Comparison of ENCODE assay signal across 20 cellular contexts in genomic region chr12:101204598-101205304, GRCh38. TPM values are rescaled to one million over a fixed set of nuclear protein-coding genes. Genes with fewer than 3 reads are reported as not detected.
"Had no signal": no experiment of that assay in that cellular context is flagged by ENCODE, and none has a peak within 500 bp of the region (broad histone marks: within the 10 kb centered on the region; RNA-seq: fewer than 3 reads in every experiment).

No MANE protein-coding gene starts in this region.

- ATAC-seq: activated CD8-positive, alpha-beta memory T cell treated with anti-CD3 and anti-CD28 coated beads, Interleukin-2, amount 10 ng/mL, durations not matched to agents 7 days and 5 days; activated T-cell treated with anti-CD3 and anti-CD28 coated beads, Interleukin-2, amount 50 U/mL, for 4 hours; effector memory CD8-positive, alpha-beta T cell; left cardiac atrium; lower lobe of right lung; right cardiac atrium had no signal

- H3K36me3 ChIP-seq: brain microvascular endothelial cell, lower lobe of right lung, neutrophil, tibial nerve had no signal

- H3K36me3 Mint-ChIP-seq: activated CD8-positive, alpha-beta memory T cell treated with anti-CD3 and anti-CD28 coated beads, Interleukin-2, amount 10 ng/mL, durations not matched to agents 7 days and 5 days; activated naive CD8-positive, alpha-beta T cell; naive B cell had no signal

- H3K9me3 ChIP-seq: lower lobe of right lung, neutrophil, tibial nerve had no signal

- H3K4me3 Mint-ChIP-seq: activated CD8-positive, alpha-beta memory T cell treated with anti-CD3 and anti-CD28 coated beads, Interleukin-2, amount 10 ng/mL, durations not matched to agents 7 days and 5 days; activated naive CD8-positive, alpha-beta T cell; activated T-cell treated with anti-CD3 and anti-CD28 coated beads, Interleukin-2, amount 50 U/mL, for 4 hours; dendritic cell treated with granulocyte-macrophage colony-stimulating factor and Interleukin-4, amounts not matched to agents 40 ng/mL and 50 ng/mL, for 4 days; effector memory CD8-positive, alpha-beta T cell; naive B cell had no signal

- H3K9me3 Mint-ChIP-seq: activated T-cell treated with anti-CD3 and anti-CD28 coated beads, Interleukin-2, amount 50 U/mL, for 4 hours; dendritic cell treated with granulocyte-macrophage colony-stimulating factor and Interleukin-4, amounts not matched to agents 40 ng/mL and 50 ng/mL, for 4 days; effector memory CD8-positive, alpha-beta T cell; naive B cell had no signal

- H3K27ac Mint-ChIP-seq: activated CD8-positive, alpha-beta memory T cell treated with anti-CD3 and anti-CD28 coated beads, Interleukin-2, amount 10 ng/mL, durations not matched to agents 7 days and 5 days; activated naive CD8-positive, alpha-beta T cell; dendritic cell treated with granulocyte-macrophage colony-stimulating factor and Interleukin-4, amounts not matched to agents 40 ng/mL and 50 ng/mL, for 4 days; effector memory CD8-positive, alpha-beta T cell had no signal

- H3K4me1 Mint-ChIP-seq: activated CD8-positive, alpha-beta memory T cell treated with anti-CD3 and anti-CD28 coated beads, Interleukin-2, amount 10 ng/mL, durations not matched to agents 7 days and 5 days; naive B cell had no signal

- H3K4me1 ChIP-seq: lower lobe of right lung had no signal

- H3K27ac ChIP-seq: brain microvascular endothelial cell, lower lobe of right lung, neutrophil, tibial nerve had no signal

- H3K4me3 ChIP-seq: lower lobe of right lung, tibial nerve had no signal

- DNase-seq: activated CD4-positive, alpha-beta T cell treated with anti-CD3 and anti-CD28 coated beads, Interleukin-2, amount 50 U/mL, for 48 hours; activated CD4-positive, CD25-positive, alpha-beta regulatory T cell treated with anti-CD3 and anti-CD28 coated beads, Interleukin-2, amount 50 U/mL, for 72 hours; activated CD8-positive, alpha-beta memory T cell treated with anti-CD3 and anti-CD28 coated beads, Interleukin-2, amount 10 ng/mL, durations not matched to agents 7 days and 5 days; activated gamma-delta T cell; activated T-cell treated with anti-CD3 and anti-CD28 coated beads, Interleukin-2, amount 50 U/mL, for 4 hours; brain microvascular endothelial cell; cerebellar nuclear complex; effector memory CD8-positive, alpha-beta T cell; left cardiac atrium; lower lobe of right lung; midbrain; naive B cell; posterior cingulate gyrus; right cardiac atrium; small intestine had no signal

RNA-seq across cellular contexts. Expression of gene SLC5A8, which starts 5.3 kb away (rescaled TPM):
- total RNA-seq: activated CD8-positive, alpha-beta memory T cell treated with anti-CD3 and anti-CD28 coated beads, Interleukin-2, amount 10 ng/mL, durations not matched to agents 7 days and 5 days; activated T-cell treated with anti-CD3 and anti-CD28 coated beads, Interleukin-2, amount 50 U/mL, for 4 hours; epithelial cell of proximal tubule; left cardiac atrium; right cardiac atrium; tibial nerve had no signal
- polyA plus RNA-seq: right cardiac atrium, small intestine had no signal
